ENCODE assay signal across 8 cellular contexts in genomic region chr7:139725077-139725476, GRCh38. TPM values are rescaled to one million over a fixed set of nuclear protein-coding genes. Genes with fewer than 3 reads are reported as not detected.
DNase-seq lines count a peak whose midpoint lies in the region; ATAC-seq and TF ChIP-seq lines count a peak whose summit lies in the region.

No MANE protein-coding gene starts in this region.

- 25 to 71% methylated on average over 2 to 6 of the region's 6 CpGs for WGBS in transverse colon (ENCODE audit: low coverage in 1 of 2), 2 donors

- H3K27me3 ChIP-seq in BJ (ENCODE audit: control insufficient read depth, insufficient read depth, low read length): no peaks in the 10 kb centered on the region
- H3K27me3 ChIP-seq in transverse colon: no peaks in the 10 kb centered on the region
- H3K27me3 ChIP-seq in CD4-positive, alpha-beta memory T cell (ENCODE audit: insufficient read depth, low read length): no peaks in the 10 kb centered on the region
- H3K27me3 ChIP-seq in Caco-2 (replicated peaks; ENCODE audit: control insufficient read depth, insufficient read depth, low read length): no peaks in the 10 kb centered on the region

- intact Hi-C loops in transverse colon (cut with DNase I; ENCODE audit: low total_unique reads): no loop called here
- intact Hi-C loops in CD4-positive, alpha-beta memory T cell (cut with micrococcal nuclease): no loop called here
- intact Hi-C loops in Caco-2 (cut with micrococcal nuclease; ENCODE audit: unreplicated experiment): no loop called here

- CTCF ChIA-PET in BJ (lab: Yijun Ruan, JAX) (interaction anchor here (0.8 to 1.1 kb wide), 2 partner anchors 12 to 13 kb away, joined by 3 read pairs; no protein-coding TSS in a partner anchor), Caco-2 (lab: Charles Lee) (interaction anchor here (0.6 kb wide), 1 partner anchor 121 kb away, joined by 7 read pairs; no protein-coding TSS in a partner anchor)
- CTCF ChIA-PET in CD4-positive, alpha-beta memory T cell (lab: Charles Lee; ENCODE audit: partially characterized antibody): interaction anchor here (0.8 to 1.0 kb wide), 2 partner anchors 9 to 46 kb away, joined by 3 read pairs; no protein-coding TSS in a partner anchor

- H3K27me3 Mint-ChIP-seq in CD4-positive, alpha-beta memory T cell: no peaks in the 10 kb centered on the region
- no peaks in the 10 kb centered on the region for H3K27me3 Mint-ChIP-seq in Caco-2 (ENCODE audit: insufficient read depth, unreplicated experiment)

- H3K4me1 ChIP-seq in transverse colon: peaks cover 35 to 63% (median 42%) of the 10 kb centered on the region in 4 donors
- peaks cover 22% of the 10 kb centered on the region for H3K4me1 ChIP-seq in CD4-positive, alpha-beta memory T cell (ENCODE audit: insufficient read depth, low read length)
- peaks cover 4% of the 10 kb centered on the region; the same call in 1 of the 2 replicates for H3K4me1 ChIP-seq in Caco-2

- H3K27ac Mint-ChIP-seq in CD4-positive, alpha-beta memory T cell: peak overlapping the region in 2 of 7 donors; percentile 33 to 53
- H3K27ac Mint-ChIP-seq in Caco-2 (ENCODE audit: unreplicated experiment): no peak overlapping the region

- no peaks in the 10 kb centered on the region for H3K9me3 ChIP-seq in transverse colon
- H3K9me3 ChIP-seq in CD4-positive, alpha-beta memory T cell (ENCODE audit: control insufficient read depth in 1 of 2, low read length in 2 of 2): no peaks in the 10 kb centered on the region
- no peaks in the 10 kb centered on the region for H3K9me3 ChIP-seq in Caco-2

- no peak overlapping the region for H3K4me3 Mint-ChIP-seq in CD4-positive, alpha-beta memory T cell
- no peak overlapping the region for H3K4me3 Mint-ChIP-seq in Caco-2 (ENCODE audit: unreplicated experiment)

- H3K36me3 ChIP-seq in BJ (ENCODE audit: control insufficient read depth, insufficient read depth, low read length) (no peaks in the 10 kb centered on the region), transverse colon (no peaks in the 10 kb centered on the region), Caco-2 (ENCODE audit: control insufficient read depth, insufficient read depth, low read length) (no peaks in the 10 kb centered on the region; the same call in 1 of the 2 replicates)
- H3K36me3 ChIP-seq in CD4-positive, alpha-beta memory T cell (ENCODE audit: insufficient read depth, low read length): no peaks in the 10 kb centered on the region

- H3K4me1 Mint-ChIP-seq in CD4-positive, alpha-beta memory T cell: peaks cover 19 to 52% (median 29%) of the 10 kb centered on the region in 4 donors
- H3K4me1 Mint-ChIP-seq in Caco-2 (ENCODE audit: low read depth, unreplicated experiment): no peaks in the 10 kb centered on the region

- no peak for TF ChIP-seq CTCF in BJ (IDR thresholded peaks at IDR 0.05; ENCODE audit: insufficient read depth, low read depth, low read length)
- no peak for TF ChIP-seq CTCF in cardiac fibroblast (IDR thresholded peaks at IDR 0.05; ENCODE audit: low read depth, low read length)
- TF ChIP-seq CTCF in transverse colon (IDR thresholded peaks at IDR 0.05): no peak
- no peak for TF ChIP-seq CTCF in Caco-2 (IDR thresholded peaks at IDR 0.05; ENCODE audit: insufficient read depth in 1 of 2, low read depth in 1 of 2, low read length in 1 of 2, severe bottlenecking in 1 of 2, unreplicated experiment in 1 of 2)

- H3K36me3 Mint-ChIP-seq in CD4-positive, alpha-beta memory T cell: peaks cover 6 to 30% of the 10 kb centered on the region in 2 donors
- H3K36me3 Mint-ChIP-seq in Caco-2 (ENCODE audit: insufficient read depth, unreplicated experiment): peaks cover 7% of the 10 kb centered on the region

- POLR2A ChIA-PET in BJ (lab: Charles Lee): interaction anchor here (0.5 kb wide), 1 partner anchor 26 kb away, joined by 9 read pairs; no protein-coding TSS in a partner anchor
- POLR2A ChIA-PET in CD4-positive, alpha-beta memory T cell (lab: Charles Lee; ENCODE audit: partially characterized antibody): no interaction called here
- POLR2A ChIA-PET in Caco-2 (lab: Charles Lee): no interaction called here

- in situ Hi-C loops in transverse colon (cut with MboI; ENCODE audit: low pct_ligation_motif_present in 1 of 4, low pct_unique_long_range_greater_than_20kb in 1 of 4, low sequenced_read_pairs in 3 of 4): loop anchor here in 1 of 4 donors (10.0 kb wide), 1 partner anchor 50 kb away; the partner anchor contains the start of gene HIPK2

- TF ChIP-seq POLR2A in transverse colon (IDR thresholded peaks at IDR 0.05): no peak

- peak overlapping the region in 3 of 4 donors; percentile 43 to 63 (median 54) for H3K27ac ChIP-seq in transverse colon
- H3K27ac ChIP-seq in CD4-positive, alpha-beta memory T cell (ENCODE audit: low read depth, low read length): no peak overlapping the region

- H3K9me3 Mint-ChIP-seq in CD4-positive, alpha-beta memory T cell: no peaks in the 10 kb centered on the region
- H3K9me3 Mint-ChIP-seq in Caco-2 (ENCODE audit: unreplicated experiment): no peaks in the 10 kb centered on the region

- no peak for TF ChIP-seq EP300 in transverse colon (IDR thresholded peaks at IDR 0.05; ENCODE audit: low read depth)

- peak; percentile 76 for ATAC-seq in GM19463 (IDR thresholded peaks at IDR 0.05; ENCODE audit: unreplicated experiment)
- peak; percentile 90 for ATAC-seq in HG03378 (IDR thresholded peaks at IDR 0.05; ENCODE audit: unreplicated experiment)

- H3K4me3 ChIP-seq in BJ (ENCODE audit: low read depth, low read length) (no peak overlapping the region), cardiac fibroblast (replicated peaks in 1 of 2; ENCODE audit: low read depth in 2 of 2, low read length in 2 of 2) (no peak overlapping the region), transverse colon (no peak overlapping the region), Caco-2 (ENCODE audit: low read depth, low read length) (no peak overlapping the region)
- no peak overlapping the region for H3K4me3 ChIP-seq in CD4-positive, alpha-beta memory T cell (ENCODE audit: low read length in 2 of 2)

- BruUV-seq in Caco-2 (replicated peaks; lab: Mats Ljungman, UMichigan): no TSS peak

- DNase-seq in BJ (ENCODE audit: low read depth) (peak; percentile 30), cardiac fibroblast (ENCODE audit: low read depth in 2 of 2) (peak; percentile 74 to 94), transverse colon (peak; percentile 32), Caco-2 (no peak), hippocampal formation (lab: John Stamatoyannopoulos, UW) (no peak)
- no peak for DNase-seq in CD4-positive, alpha-beta memory T cell

RNA-seq across cellular contexts. Expression of gene HIPK2, which starts 52.7 kb away (rescaled TPM):
- 2.9 and 3.6 TPM in 2 replicates for polyA plus RNA-seq in BJ (2011; rRNA removed)
- polyA minus RNA-seq in BJ (2011; rRNA and poly(A)+ RNA removed): 10.3 and 10.7 TPM in 2 replicates
- total RNA-seq in transverse colon: 10 to 100 TPM; 27.3 to 40.3 (median 33.6) TPM
- total RNA-seq in CD4-positive, alpha-beta memory T cell: 10 to 100 TPM; 31.2 to 34.1 TPM
- 1 to 10 TPM in 1 of 2 donors, under 1 TPM in 1; 0.87 to 4.4 TPM for polyA plus RNA-seq in CD4-positive, alpha-beta memory T cell
- 35.6 and 42.8 TPM in 2 replicates for total RNA-seq in Caco-2 (2022)

Comparison
In these comparisons a context has a peak if more than half of its experiments do, and no peak if none do; other contexts are left out.
1. DNase-seq: peak in BJ (single experiment), cardiac fibroblast (2 of 2) and transverse colon (single experiment); none in CD4-positive, alpha-beta memory T cell (0 of 5), Caco-2 (0 of 2) and hippocampal formation (0 of 2).